17 cellular contexts compared by ENCODE assay signal in genomic region chr15:51770902-51771301, GRCh38. TPM values are rescaled to one million over a fixed set of nuclear protein-coding genes. Genes with fewer than 3 reads are reported as not detected.
A peak's percentile ranks its signal among the peaks of the same experiment; 100 is the strongest.
DNase-seq lines count a peak whose midpoint lies in the region; ATAC-seq lines count a peak whose summit lies in the region.
"Had no signal": no experiment of that assay in that cellular context is flagged by ENCODE, and none has a peak within 500 bp of the region (broad histone marks: within the 10 kb centered on the region; RNA-seq: fewer than 3 reads in every experiment).

No MANE protein-coding gene starts in this region.

- H3K4me1 Mint-ChIP-seq in stimulated activated naive CD8-positive, alpha-beta T cell treated with anti-CD3 and anti-CD28 coated beads, Interleukin-15, Interleukin-2, amounts not matched to agents 100 ng/mL and 50 ng/mL, for 24 hours (ENCODE audit: low read depth) = peaks cover 12% of the 10 kb centered on the region
- H3K4me1 Mint-ChIP-seq in dendritic cell treated with granulocyte-macrophage colony-stimulating factor and Interleukin-4, amounts not matched to agents 40 ng/mL and 50 ng/mL, for 4 days (ENCODE audit: low read depth) = peaks cover 41% of the 10 kb centered on the region

- no peak overlapping the region for H3K4me3 Mint-ChIP-seq in stimulated activated naive CD8-positive, alpha-beta T cell treated with anti-CD3 and anti-CD28 coated beads, Interleukin-15, Interleukin-2, amounts not matched to agents 100 ng/mL and 50 ng/mL, for 24 hours
- H3K4me3 Mint-ChIP-seq in dendritic cell treated with granulocyte-macrophage colony-stimulating factor and Interleukin-4, amounts not matched to agents 40 ng/mL and 50 ng/mL, for 4 days = no peak overlapping the region
- H3K4me3 Mint-ChIP-seq: CD14-positive monocyte; CD4-positive, alpha-beta memory T cell had no signal

- H3K27ac Mint-ChIP-seq in stimulated activated naive CD8-positive, alpha-beta T cell treated with anti-CD3 and anti-CD28 coated beads, Interleukin-15, Interleukin-2, amounts not matched to agents 100 ng/mL and 50 ng/mL, for 24 hours = peak overlapping the region; percentile 13
- peak overlapping the region; percentile 47 for H3K27ac Mint-ChIP-seq in dendritic cell treated with granulocyte-macrophage colony-stimulating factor and Interleukin-4, amounts not matched to agents 40 ng/mL and 50 ng/mL, for 4 days
- H3K27ac Mint-ChIP-seq: CD14-positive monocyte had no signal

- no peaks in the 10 kb centered on the region for H3K27me3 Mint-ChIP-seq in stimulated activated naive CD8-positive, alpha-beta T cell treated with anti-CD3 and anti-CD28 coated beads, Interleukin-15, Interleukin-2, amounts not matched to agents 100 ng/mL and 50 ng/mL, for 24 hours
- no peaks in the 10 kb centered on the region for H3K27me3 Mint-ChIP-seq in dendritic cell treated with granulocyte-macrophage colony-stimulating factor and Interleukin-4, amounts not matched to agents 40 ng/mL and 50 ng/mL, for 4 days
- H3K27me3 Mint-ChIP-seq: CD4-positive, alpha-beta memory T cell had no signal

- peaks cover 19% of the 10 kb centered on the region for H3K36me3 Mint-ChIP-seq in stimulated activated naive CD8-positive, alpha-beta T cell treated with anti-CD3 and anti-CD28 coated beads, Interleukin-15, Interleukin-2, amounts not matched to agents 100 ng/mL and 50 ng/mL, for 24 hours (ENCODE audit: low read depth)
- peaks cover 59% of the 10 kb centered on the region for H3K36me3 Mint-ChIP-seq in dendritic cell treated with granulocyte-macrophage colony-stimulating factor and Interleukin-4, amounts not matched to agents 40 ng/mL and 50 ng/mL, for 4 days (ENCODE audit: low read depth)

- H3K9me3 Mint-ChIP-seq in stimulated activated naive CD8-positive, alpha-beta T cell treated with anti-CD3 and anti-CD28 coated beads, Interleukin-15, Interleukin-2, amounts not matched to agents 100 ng/mL and 50 ng/mL, for 24 hours = no peaks in the 10 kb centered on the region
- peaks cover 16% of the 10 kb centered on the region for H3K9me3 Mint-ChIP-seq in dendritic cell treated with granulocyte-macrophage colony-stimulating factor and Interleukin-4, amounts not matched to agents 40 ng/mL and 50 ng/mL, for 4 days
- H3K9me3 Mint-ChIP-seq: CD14-positive monocyte; CD4-positive, alpha-beta memory T cell had no signal

- DNase-seq in stimulated activated naive CD8-positive, alpha-beta T cell treated with anti-CD3 and anti-CD28 coated beads, Interleukin-15, Interleukin-2, amounts not matched to agents 100 U/mL and 50 U/mL, for 24 hours = no peak
- DNase-seq in NCI-H82 (lab: John Stamatoyannopoulos, UW) (peak; percentile 81), sciatic nerve (ENCODE audit: low spot score) (no peak)
- DNase-seq in activated CD4-positive, CD25-positive, alpha-beta regulatory T cell treated with anti-CD3 and anti-CD28 coated beads, Interleukin-2, amount 50 U/mL, for 72 hours = no peak
- DNase-seq: 8988T; CD4-positive, alpha-beta memory T cell; DMS53; DND-41; EL; GM23248 had no signal

- no peak for ATAC-seq in stimulated activated naive CD8-positive, alpha-beta T cell treated with anti-CD3 and anti-CD28 coated beads, Interleukin-15, Interleukin-2, amounts not matched to agents 100 U/mL and 50 U/mL, for 24 hours
- no peak for ATAC-seq in sciatic nerve
- ATAC-seq in GM21390 (IDR thresholded peaks at IDR 0.05; ENCODE audit: unreplicated experiment) = no peak
- no peak for ATAC-seq in GM18517 (IDR thresholded peaks at IDR 0.05; ENCODE audit: unreplicated experiment)
- ATAC-seq: GM12878 had no signal

- intact Hi-C loops in dendritic cell treated with granulocyte-macrophage colony-stimulating factor and Interleukin-4, amounts not matched to agents 40 ng/mL and 50 ng/mL, for 4 days (cut with micrococcal nuclease) = loop anchor here (2.0 to 10.0 kb wide), 2 partner anchors 34 to 236 kb away; partner anchors contain the start of gene LYSMD2
- intact Hi-C loops in sciatic nerve (cut with DNase I) = loop anchor here (5.0 kb wide), 1 partner anchor 119 kb away; no protein-coding TSS in a partner anchor

RNA-seq across cellular contexts. Expression of gene TMOD2, which starts 19.5 kb away (rescaled TPM):
- 148 TPM for total RNA-seq in sciatic nerve

RNA-seq across cellular contexts. Expression of gene LYSMD2, which starts 33.4 kb away (rescaled TPM):
- 15.7 TPM for total RNA-seq in sciatic nerve
- total RNA-seq: G401 had no signal

RNA-seq across cellular contexts. Expression of gene TMOD3, which starts 58.6 kb away (rescaled TPM):
- 74.7 TPM for total RNA-seq in sciatic nerve
